20 cellular contexts compared by ENCODE assay signal in genomic region chrX:69070949-69071650, GRCh38.
A peak's percentile ranks its signal among the peaks of the same experiment; 100 is the strongest.
DNase-seq lines count a peak whose midpoint lies in the region; ATAC-seq and TF ChIP-seq lines count a peak whose summit lies in the region.
"Had no signal": no experiment of that assay in that cellular context is flagged by ENCODE, and none has a peak within 500 bp of the region (broad histone marks: within the 10 kb centered on the region; RNA-seq: fewer than 3 reads in every experiment).

No MANE protein-coding gene starts in this region.

- no peaks in the 10 kb centered on the region for H3K36me3 Mint-ChIP-seq in activated naive CD4-positive, alpha-beta T cell treated with anti-CD3 and anti-CD28 coated beads, Interleukin-2, amount 10 ng/mL, durations not matched to agents 7 days and 5 days
- H3K36me3 Mint-ChIP-seq: memory B cell had no signal

- TF ChIP-seq CTCF in adrenal gland (IDR thresholded peaks at IDR 0.05), result no peak
- no peak for TF ChIP-seq CTCF in heart right ventricle (IDR thresholded peaks at IDR 0.05)
- no peak for TF ChIP-seq CTCF in omental fat pad (IDR thresholded peaks at IDR 0.05)
- no peak for TF ChIP-seq CTCF in uterus (IDR thresholded peaks at IDR 0.05)

- ATAC-seq in heart right ventricle (peak; percentile 84 to 95 (median 92)), omental fat pad (ENCODE audit: low FRiP score) (no peak), GM19351 (IDR thresholded peaks at IDR 0.05; ENCODE audit: unreplicated experiment) (no peak)
- ATAC-seq: activated CD4-positive, alpha-beta T cell treated with anti-CD3 and anti-CD28 coated beads for 36 hours; T-helper 17 cell had no signal

- peak in 6 of 7 donors; percentile 23 to 67 (median 32) for DNase-seq in adrenal gland
- DNase-seq in heart right ventricle, result peak; percentile 73 to 78
- DNase-seq in omental fat pad (ENCODE audit: low spot score), result peak; percentile 23
- peak; percentile 48 to 54 for DNase-seq in uterus
- no peak for DNase-seq in activated naive CD4-positive, alpha-beta T cell treated with anti-CD3 and anti-CD28 coated beads, Interleukin-2, amount 10 ng/mL, durations not matched to agents 7 days and 5 days
- DNase-seq in DMS153 treated with DMSO at 0.1 percent for 48 hours (lab: John Stamatoyannopoulos, UW; ENCODE audit: unreplicated experiment), result no peak
- DNase-seq: activated CD4-positive, alpha-beta T cell treated with anti-CD3 and anti-CD28 coated beads for 36 hours; activated naive CD4-positive, alpha-beta T cell treated with anti-CD3 and anti-CD28 coated beads, Interleukin-2, amount 50 U/mL, for 16 hours; DMS153; effector memory CD4-positive, alpha-beta T cell; NCI-H2107; stimulated activated CD4-positive, alpha-beta T cell treated with anti-CD3 and anti-CD28 coated beads, Interleukin-1b, Interleukin-23, amount 100 ng/mL, for 48 hours; stimulated activated CD8-positive, alpha-beta memory T cell treated with anti-CD3 and anti-CD28 coated beads, Interleukin-4, amount 100 ng/mL, for 48 hours; T-helper 17 cell had no signal

- no peaks in the 10 kb centered on the region for H3K4me1 Mint-ChIP-seq in activated naive CD4-positive, alpha-beta T cell treated with anti-CD3 and anti-CD28 coated beads, Interleukin-2, amount 10 ng/mL, durations not matched to agents 7 days and 5 days
- H3K4me1 Mint-ChIP-seq: activated CD4-positive, alpha-beta T cell treated with anti-CD3 and anti-CD28 coated beads for 36 hours; memory B cell; T-helper 17 cell had no signal

- H3K4me1 ChIP-seq in adrenal gland (replicated peaks in 1 of 2) (no peaks in the 10 kb centered on the region), heart right ventricle (peaks cover 0 to 15% (median 4%) of the 10 kb centered on the region in 9 donors), uterus (no peaks in the 10 kb centered on the region)
- H3K4me1 ChIP-seq: BLaER1, breast epithelium, prostate gland had no signal

- H3K27me3 Mint-ChIP-seq in activated naive CD4-positive, alpha-beta T cell treated with anti-CD3 and anti-CD28 coated beads, Interleukin-2, amount 10 ng/mL, durations not matched to agents 7 days and 5 days, result no peaks in the 10 kb centered on the region
- H3K27me3 Mint-ChIP-seq: activated CD4-positive, alpha-beta T cell treated with anti-CD3 and anti-CD28 coated beads for 36 hours; T-helper 17 cell had no signal

- peaks cover 18% of the 10 kb centered on the region for H3K27me3 ChIP-seq in adrenal gland
- peaks cover 0 to 25% (median 0%) of the 10 kb centered on the region in 7 donors for H3K27me3 ChIP-seq in heart right ventricle
- H3K27me3 ChIP-seq in uterus, result no peaks in the 10 kb centered on the region
- H3K27me3 ChIP-seq: upper lobe of left lung had no signal

- CTCF ChIA-PET in activated naive CD4-positive, alpha-beta T cell treated with anti-CD3 and anti-CD28 coated beads, Interleukin-2, amount 10 ng/mL, durations not matched to agents 7 days and 5 days (lab: Charles Lee), result no interaction called here

- H3K27ac ChIP-seq in adrenal gland, result no peak overlapping the region
- H3K27ac ChIP-seq in heart right ventricle, result peak overlapping the region in 4 of 10 donors; percentile 25 to 39 (median 30)
- no peak overlapping the region for H3K27ac ChIP-seq in uterus
- H3K27ac ChIP-seq: BLaER1, breast epithelium, prostate gland had no signal

- H3K4me3 ChIP-seq in adrenal gland, result no peak overlapping the region
- H3K4me3 ChIP-seq in heart right ventricle, result no peak overlapping the region
- H3K4me3 ChIP-seq in uterus, result no peak overlapping the region
- H3K4me3 ChIP-seq: BLaER1, breast epithelium, prostate gland, upper lobe of left lung had no signal

- H3K36me3 ChIP-seq in adrenal gland (replicated peaks in 1 of 2) (no peaks in the 10 kb centered on the region), heart right ventricle (no peaks in the 10 kb centered on the region), uterus (no peaks in the 10 kb centered on the region)
- H3K36me3 ChIP-seq: BLaER1, breast epithelium, prostate gland, upper lobe of left lung had no signal

- no peak overlapping the region for H3K27ac Mint-ChIP-seq in activated naive CD4-positive, alpha-beta T cell treated with anti-CD3 and anti-CD28 coated beads, Interleukin-2, amount 10 ng/mL, durations not matched to agents 7 days and 5 days
- H3K27ac Mint-ChIP-seq: activated CD4-positive, alpha-beta T cell treated with anti-CD3 and anti-CD28 coated beads for 36 hours; memory B cell; T-helper 17 cell had no signal

- H3K9me3 ChIP-seq in adrenal gland (replicated peaks in 1 of 3) (no peaks in the 10 kb centered on the region), heart right ventricle (no peaks in the 10 kb centered on the region), uterus (no peaks in the 10 kb centered on the region)
- H3K9me3 ChIP-seq: BLaER1, breast epithelium, prostate gland, upper lobe of left lung had no signal

- no peak overlapping the region for H3K4me3 Mint-ChIP-seq in activated naive CD4-positive, alpha-beta T cell treated with anti-CD3 and anti-CD28 coated beads, Interleukin-2, amount 10 ng/mL, durations not matched to agents 7 days and 5 days
- H3K4me3 Mint-ChIP-seq: activated CD4-positive, alpha-beta T cell treated with anti-CD3 and anti-CD28 coated beads for 36 hours; memory B cell; T-helper 17 cell had no signal

- intact Hi-C loops in adrenal gland (cut with DNase I) (no loop called here), heart right ventricle (cut with DNase I) (loop anchor here in 2 of 10 donors (10.0 kb wide), 1 partner anchor 214 kb away; no protein-coding TSS in a partner anchor), uterus (cut with DNase I; ENCODE audit: low total_unique reads) (no loop called here)

- TF ChIP-seq POLR2A in adrenal gland (IDR thresholded peaks at IDR 0.05) (no peak), uterus (IDR thresholded peaks at IDR 0.05) (no peak)

- WGBS in adrenal gland, 4 donors, result 60 to 74% (median 66%) methylated on average over 1 to 12 of the region's 12 CpGs
- WGBS in heart right ventricle, 2 donors, result 33 to 39% methylated on average over 11 to 12 of the region's 12 CpGs

- H3K9me3 Mint-ChIP-seq in activated naive CD4-positive, alpha-beta T cell treated with anti-CD3 and anti-CD28 coated beads, Interleukin-2, amount 10 ng/mL, durations not matched to agents 7 days and 5 days, result no peaks in the 10 kb centered on the region
- H3K9me3 Mint-ChIP-seq: memory B cell had no signal

Comparison
In these comparisons a context has a peak if more than half of its experiments do, and no peak if none do; other contexts are left out.
1. DNase-seq: peak in adrenal gland (6 of 7), heart right ventricle (2 of 2), omental fat pad (single experiment) and uterus (2 of 2); none in activated naive CD4-positive, alpha-beta T cell treated with anti-CD3 and anti-CD28 coated beads, Interleukin-2, amount 10 ng/mL, durations not matched to agents 7 days and 5 days (single experiment) and DMS153 treated with DMSO at 0.1 percent for 48 hours (single experiment).
2. ATAC-seq: peak in heart right ventricle (8 of 8); none in omental fat pad (single experiment) and GM19351 (single experiment).